ENCODE assay signal across 8 cellular contexts in genomic region chr6:16700202-16700997, GRCh38.
DNase-seq lines count a peak whose midpoint lies in the region; ATAC-seq lines count a peak whose summit lies in the region.

No MANE protein-coding gene starts in this region.

- peaks cover 64 to 76% of the 10 kb centered on the region in 2 donors for H3K4me1 Mint-ChIP-seq in immature natural killer cell

- H3K27me3 Mint-ChIP-seq in immature natural killer cell (ENCODE audit: low read depth in 3 of 3): peaks cover 5 to 11% (median 10%) of the 10 kb centered on the region in 3 donors

- peak; percentile 41 for ATAC-seq in HG02981 (IDR thresholded peaks at IDR 0.05; ENCODE audit: unreplicated experiment)
- no peak for ATAC-seq in HG03520 (IDR thresholded peaks at IDR 0.05; ENCODE audit: unreplicated experiment)
- ATAC-seq in GM18907 (IDR thresholded peaks at IDR 0.05; ENCODE audit: unreplicated experiment): no peak
- no peak for ATAC-seq in GM18519 (IDR thresholded peaks at IDR 0.05; ENCODE audit: low FRiP score, unreplicated experiment)

- peak overlapping the region; percentile 74 to 88 (median 83) for H3K4me3 Mint-ChIP-seq in immature natural killer cell

- H3K27ac Mint-ChIP-seq in immature natural killer cell: peak overlapping the region; percentile 87 to 97 (median 94)

- peak; percentile 34 for DNase-seq in activated effector memory CD4-positive, alpha-beta T cell treated with Interleukin-2 at 50 U/mL for 16 hours
- peak; percentile 47 to 65 (median 62) for DNase-seq in immature natural killer cell
- DNase-seq in stimulated activated naive CD4-positive, alpha-beta T cell treated with Interleukin-2 at 50 U/mL for 16 hours (lab: John Stamatoyannopoulos, UW): peak; percentile 53
- no peak for DNase-seq in OCI-M1 (lab: John Stamatoyannopoulos, UW)

- H3K9me3 Mint-ChIP-seq in immature natural killer cell: no peaks in the 10 kb centered on the region

- peaks cover 0 to 1% (median 0%) of the 10 kb centered on the region in 3 donors for H3K36me3 Mint-ChIP-seq in immature natural killer cell
